ENCODE assay signal across 12 cellular contexts in genomic region chr7:45028138-45028919, GRCh38. TPM values are rescaled to one million over a fixed set of nuclear protein-coding genes. Genes with fewer than 3 reads are reported as not detected.
DNase-seq lines count a peak whose midpoint lies in the region; ATAC-seq, FAIRE-seq and TF ChIP-seq lines count a peak whose summit lies in the region.
"Had no signal": no experiment of that assay in that cellular context is flagged by ENCODE, and none has a peak within 500 bp of the region (broad histone marks: within the 10 kb centered on the region; RNA-seq: fewer than 3 reads in every experiment).

No MANE protein-coding gene starts in this region.

- FAIRE-seq in astrocyte (lab: Jason Lieb, UNC), result no peak

- H3K27me3 ChIP-seq in DND-41 (ENCODE audit: insufficient read depth, low read length, poor library complexity) (no peaks in the 10 kb centered on the region), astrocyte (ENCODE audit: insufficient read depth, low read length) (no peaks in the 10 kb centered on the region)

- H3K9ac ChIP-seq in DND-41 (ENCODE audit: low read depth, low read length) (peak overlapping the region; percentile 91), astrocyte (ENCODE audit: low read length) (no peak overlapping the region)

- peaks cover 80% of the 10 kb centered on the region for H3K4me1 ChIP-seq in DND-41 (ENCODE audit: insufficient read depth, low read length)
- H3K4me1 ChIP-seq in astrocyte (ENCODE audit: insufficient read depth, low read length), result peaks cover 15% of the 10 kb centered on the region

- H3K9me3 ChIP-seq in DND-41 (ENCODE audit: insufficient read depth, low read length, severe bottlenecking), result no peaks in the 10 kb centered on the region
- no peaks in the 10 kb centered on the region for H3K9me3 ChIP-seq in astrocyte (ENCODE audit: insufficient read depth, low read depth, low read length)

- ATAC-seq in DND-41 (ENCODE audit: insufficient read depth, low read depth), result peak; percentile 22; the same call in 1 of the 3 replicates
- ATAC-seq in HG02973 (IDR thresholded peaks at IDR 0.05; ENCODE audit: unreplicated experiment), result no peak

- H3K4me2 ChIP-seq in DND-41 (ENCODE audit: insufficient read depth, low read length), result peak overlapping the region; percentile 81
- peak overlapping the region; percentile 52 for H3K4me2 ChIP-seq in astrocyte (ENCODE audit: low read length)

- H3K27ac ChIP-seq in DND-41 (ENCODE audit: low read length) (peak overlapping the region; percentile 100), astrocyte (ENCODE audit: low read depth, low read length) (no peak overlapping the region)

- H3K4me3 ChIP-seq in DND-41 (ENCODE audit: low read depth in 1 of 2, low read length in 2 of 2) (peak overlapping the region; percentile 49 to 78), astrocyte (ENCODE audit: insufficient read depth, low read depth, low read length) (no peak overlapping the region)

- H3K27ac Mint-ChIP-seq in IgD-negative memory B cell (peak overlapping the region; percentile 77 to 97 (median 84)), astrocyte (ENCODE audit: unreplicated experiment) (no peak overlapping the region), neural crest cell (ENCODE audit: unreplicated experiment) (peak overlapping the region; percentile 62)

- H3K9me3 Mint-ChIP-seq in IgD-negative memory B cell, result no peaks in the 10 kb centered on the region
- H3K9me3 Mint-ChIP-seq in astrocyte (ENCODE audit: unreplicated experiment), result no peaks in the 10 kb centered on the region
- H3K9me3 Mint-ChIP-seq in neural crest cell, result no peaks in the 10 kb centered on the region

- H2AFZ ChIP-seq in DND-41 (ENCODE audit: low read depth, low read length) (no peak overlapping the region), astrocyte (ENCODE audit: low read depth, low read length) (no peak overlapping the region)

- DNase-seq in DND-41, result peak; percentile 29
- no peak for DNase-seq in astrocyte (ENCODE audit: low read depth)
- no peak for DNase-seq in neural crest cell (ENCODE audit: low read depth, low spot score)
- no peak for DNase-seq in AG08396 (ENCODE audit: low spot score)
- DNase-seq in NOMO-1 treated with dmso at 0.1 percent for 144 hours (lab: John Stamatoyannopoulos, UW; ENCODE audit: unreplicated experiment), result no peak
- no peak for DNase-seq in epidermal melanocyte (ENCODE audit: insufficient read length, low spot score)
- DNase-seq: left ventricle myocardium superior; NCI-H774; stimulated activated CD4-positive, alpha-beta T cell treated with anti-CD3 and anti-CD28 coated beads, Interleukin-12 subunit alpha, Interleukin-12 subunit beta, amount 100 ng/mL, for 4 hours; substantia nigra had no signal

- H3K79me2 ChIP-seq in DND-41 (ENCODE audit: insufficient read depth, low read length), result peaks cover 97% of the 10 kb centered on the region
- peaks cover 89% of the 10 kb centered on the region for H3K79me2 ChIP-seq in astrocyte (ENCODE audit: insufficient read depth, low read length)

- no peak for TF ChIP-seq CTCF in DND-41 (IDR thresholded peaks at IDR 0.05; ENCODE audit: borderline replicate concordance, extremely low read depth, low read length, poor library complexity, severe bottlenecking)
- no peak for TF ChIP-seq CTCF in astrocyte (IDR thresholded peaks at IDR 0.05; ENCODE audit: insufficient read depth, low read depth, low read length)
- no peak for TF ChIP-seq CTCF in neural crest cell (conservative IDR thresholded peaks at IDR 0.05)

- H4K20me1 ChIP-seq in DND-41 (ENCODE audit: insufficient read depth, low read length), result peaks cover 31% of the 10 kb centered on the region
- H4K20me1 ChIP-seq in astrocyte (ENCODE audit: insufficient read depth, low read length), result peaks cover 83% of the 10 kb centered on the region

- H3K36me3 ChIP-seq in DND-41 (ENCODE audit: insufficient read depth, low read length), result peaks cover 42% of the 10 kb centered on the region
- H3K36me3 ChIP-seq in astrocyte (ENCODE audit: insufficient read depth, low read length), result peaks cover 3% of the 10 kb centered on the region

- H3K4me1 Mint-ChIP-seq in IgD-negative memory B cell (peaks cover 47 to 56% (median 55%) of the 10 kb centered on the region in 3 donors), astrocyte (ENCODE audit: low read depth, unreplicated experiment) (peaks cover 33% of the 10 kb centered on the region), neural crest cell (no peaks in the 10 kb centered on the region)

- H3K27me3 Mint-ChIP-seq in IgD-negative memory B cell (peaks cover 1% of the 10 kb centered on the region), astrocyte (ENCODE audit: low read depth, unreplicated experiment) (no peaks in the 10 kb centered on the region), neural crest cell (ENCODE audit: low read depth) (no peaks in the 10 kb centered on the region)

- H3K36me3 Mint-ChIP-seq in IgD-negative memory B cell (peaks cover 4% of the 10 kb centered on the region), astrocyte (ENCODE audit: low read depth, unreplicated experiment) (peaks cover 8% of the 10 kb centered on the region), neural crest cell (ENCODE audit: low read depth) (peaks cover 17% of the 10 kb centered on the region)

- H3K4me3 Mint-ChIP-seq in IgD-negative memory B cell (peak overlapping the region; percentile 89 to 95 (median 92)), astrocyte (ENCODE audit: unreplicated experiment) (no peak overlapping the region), neural crest cell (no peak overlapping the region)

RNA-seq across cellular contexts. Expression of gene CCM2, which starts 28.3 kb away (rescaled TPM):
- 81.8 TPM for polyA plus RNA-seq in IgD-negative memory B cell
- 57.6 and 62.0 TPM in 2 replicates for total RNA-seq in astrocyte
- 35.7 and 39.0 TPM in 2 replicates for total RNA-seq in neural crest cell

RNA-seq across cellular contexts. Expression of gene MYO1G, which starts 49.5 kb away (rescaled TPM):
- 167 TPM for polyA plus RNA-seq in IgD-negative memory B cell
- total RNA-seq in astrocyte, result 0.11 and 0.19 TPM in 2 replicates
- total RNA-seq in neural crest cell, result 0.49 and 0.64 TPM in 2 replicates

Comparison
In these comparisons a context has a peak if more than half of its experiments do, and no peak if none do; other contexts are left out.
1. H3K4me3 Mint-ChIP-seq: peak in IgD-negative memory B cell (4 of 4); none in astrocyte (single experiment) and neural crest cell (single experiment).